Comparison of ENCODE assay signal across 27 cellular contexts in genomic region chr3:160919942-160920341, GRCh38.
DNase-seq lines count a peak whose midpoint lies in the region; ATAC-seq, FAIRE-seq and TF ChIP-seq lines count a peak whose summit lies in the region.
"Had no signal": no experiment of that assay in that cellular context is flagged by ENCODE, and none has a peak within 500 bp of the region (broad histone marks: within the 10 kb centered on the region; RNA-seq: fewer than 3 reads in every experiment).

No MANE protein-coding gene starts in this region.

- no peak overlapping the region for H4K8ac ChIP-seq in neuronal stem cell (ENCODE audit: low read depth, low read length)

- H2BK15ac ChIP-seq in neuronal stem cell (ENCODE audit: low read length) = no peak overlapping the region

- no TSS peak for BruUV-seq in HepG2 (replicated peaks; lab: Mats Ljungman, UMichigan)

- H3K9ac ChIP-seq in neuronal stem cell (ENCODE audit: low read depth, low read length, poor library complexity) (no peak overlapping the region), HepG2 (ENCODE audit: insufficient read depth, low read depth, low read length) (no peak overlapping the region)

- H2AFZ ChIP-seq in neuronal stem cell (ENCODE audit: low read length) = no peak overlapping the region
- no peak overlapping the region for H2AFZ ChIP-seq in HepG2 (ENCODE audit: low read length)

- H4K20me1 ChIP-seq in HepG2 (ENCODE audit: insufficient read depth, low read length) = no peaks in the 10 kb centered on the region

- H3K79me2 ChIP-seq in HepG2 (ENCODE audit: insufficient read depth, low read length) = no peaks in the 10 kb centered on the region

- no peaks in the 10 kb centered on the region for H3K79me1 ChIP-seq in neuronal stem cell (ENCODE audit: low read depth, low read length)

- CTCF ChIA-PET in HepG2 (lab: Yijun Ruan, JAX; ENCODE audit: low intra/inter-chr PET ratio, low total read pairs) = interaction anchor here (1.9 kb wide), 1 partner anchor 22 kb away, joined by 21 read pairs; no protein-coding TSS in a partner anchor

- H2AK5ac ChIP-seq in neuronal stem cell (ENCODE audit: low read depth, low read length) = peak overlapping the region; percentile 66

- in situ Hi-C loops in HepG2 (cut with HindIII; ENCODE audit: extremely low pct_ligation_motif_present, low pct_unique_long_range_greater_than_20kb) = loop anchor here (10.0 kb wide), 2 partner anchors 355 to 505 kb away; no protein-coding TSS in a partner anchor

- intact Hi-C loops in HepG2 (cut with micrococcal nuclease; ENCODE audit: unreplicated experiment) = loop anchor here (10.0 kb wide), 1 partner anchor 355 kb away; no protein-coding TSS in a partner anchor
- intact Hi-C loops in breast epithelium (cut with DNase I; ENCODE audit: low total_unique reads) = no loop called here

- POLR2A ChIA-PET in HepG2 (lab: Yijun Ruan, JAX) = no interaction called here

- H4K91ac ChIP-seq in neuronal stem cell (ENCODE audit: low read depth, low read length, poor library complexity) = no peak overlapping the region

- no peak for FAIRE-seq in HepG2 (lab: Jason Lieb, UNC)
- FAIRE-seq: D721Med, endothelial cell of umbilical vein, frontal cortex, G401.6 had no signal

- H3K18ac ChIP-seq in neuronal stem cell (ENCODE audit: low read length) = no peak overlapping the region

- TF ChIP-seq POLR2A in HepG2 (IDR thresholded peaks at IDR 0.05; ENCODE audit: insufficient read depth in 1 of 2, low read depth in 2 of 2, low read length in 2 of 2) (no peak), breast epithelium (IDR thresholded peaks at IDR 0.05) (no peak)

- H2BK12ac ChIP-seq in neuronal stem cell (ENCODE audit: low read length) = no peak overlapping the region

- H2BK5ac ChIP-seq in neuronal stem cell (ENCODE audit: low read length) = no peak overlapping the region

- H3K4me3 ChIP-seq in neuronal stem cell (ENCODE audit: low read length in 2 of 2) (no peak overlapping the region), HepG2 (replicated peaks in 1 of 3; ENCODE audit: insufficient read depth in 1 of 3, low read depth in 2 of 3, low read length in 3 of 3) (no peak overlapping the region), breast epithelium (no peak overlapping the region)
- H3K4me3 ChIP-seq: lung, skin epidermis had no signal

- DNase-seq in NCI-H748 (lab: John Stamatoyannopoulos, UW; ENCODE audit: unreplicated experiment) = peak; percentile 8
- DNase-seq in NCI-H748 treated with DMSO at 0.1 percent for 48 hours (lab: John Stamatoyannopoulos, UW) = no peak
- peak; percentile 40 for DNase-seq in NCI-H1092 (lab: John Stamatoyannopoulos, UW)
- peak; percentile 51 for DNase-seq in NCI-H69 (lab: John Stamatoyannopoulos, UW)
- no peak for DNase-seq in neuronal stem cell (ENCODE audit: low spot score)
- no peak for DNase-seq in NCI-H345 (lab: John Stamatoyannopoulos, UW)
- no peak for DNase-seq in HepG2 (ENCODE audit: low spot score)
- no peak for DNase-seq in breast epithelium (ENCODE audit: low spot score in 2 of 2)
- DNase-seq: activated naive CD4-positive, alpha-beta T cell treated with anti-CD3 and anti-CD28 coated beads, Interleukin-2, amount 50 U/mL, for 16 hours; amygdala; CD4-positive, alpha-beta T cell; H7; Kasumi-1; kidney glomerular epithelial cell; MV-4-11; NCI-H2081; NCI-H510A treated with DMSO at 0.1 percent for 48 hours; SHP77 treated with DMSO at 0.1 percent for 48 hours had no signal

- no peak for TF ChIP-seq RAD21 in HepG2 (CRISPR knock-in tag; IDR thresholded peaks at IDR 0.05)

- H3K4me1 ChIP-seq in neuronal stem cell (ENCODE audit: control insufficient read depth in 2 of 2, insufficient read depth in 1 of 2, low read depth in 1 of 2, low read length in 2 of 2) = peaks cover 2 to 7% of the 10 kb centered on the region in 2 donors
- H3K4me1 ChIP-seq in HepG2 (ENCODE audit: insufficient read depth, low read length) = no peaks in the 10 kb centered on the region
- no peaks in the 10 kb centered on the region for H3K4me1 ChIP-seq in breast epithelium

- TF ChIP-seq CTCF in HepG2 (CRISPR knock-in tag; IDR thresholded peaks at IDR 0.05) = no peak
- no peak for TF ChIP-seq CTCF in breast epithelium (IDR thresholded peaks at IDR 0.05)

- H3K27me3 ChIP-seq in neuronal stem cell (ENCODE audit: control insufficient read depth in 3 of 3, insufficient read depth in 3 of 3, low read depth in 1 of 3, low read length in 3 of 3) (no peaks in the 10 kb centered on the region), HepG2 (ENCODE audit: control insufficient read depth in 1 of 2, insufficient read depth in 2 of 2, low read length in 2 of 2) (no peaks in the 10 kb centered on the region), breast epithelium (no peaks in the 10 kb centered on the region)

- H3K27ac ChIP-seq in neuronal stem cell (replicated peaks; ENCODE audit: low read length) = no peak overlapping the region
- no peak overlapping the region for H3K27ac ChIP-seq in HepG2 (ENCODE audit: extremely low read length, insufficient read depth, low read length)
- no peak overlapping the region for H3K27ac ChIP-seq in breast epithelium
- H3K27ac ChIP-seq: skin epidermis had no signal

- no peak overlapping the region for H2BK120ac ChIP-seq in neuronal stem cell (ENCODE audit: low read depth, low read length)

- TF ChIP-seq EP300 in HepG2 (IDR thresholded peaks at IDR 0.05; ENCODE audit: low read depth in 2 of 2, low read length in 2 of 2) (no peak), HepG2 (CRISPR knock-in tag; IDR thresholded peaks at IDR 0.05; ENCODE audit: borderline replicate concordance) (no peak)

- no peak overlapping the region for H3K4ac ChIP-seq in neuronal stem cell (ENCODE audit: low read length)

- H3K4me2 ChIP-seq in neuronal stem cell (ENCODE audit: insufficient read depth, low read length, poor library complexity, severe bottlenecking) (no peak overlapping the region), HepG2 (ENCODE audit: low read depth, low read length) (no peak overlapping the region)

- no peak overlapping the region for H3K14ac ChIP-seq in neuronal stem cell (ENCODE audit: low read length)

- H3K36me3 ChIP-seq in neuronal stem cell (replicated peaks in 1 of 2; ENCODE audit: control insufficient read depth in 2 of 2, insufficient read depth in 2 of 2, low read length in 2 of 2) = no peaks in the 10 kb centered on the region
- H3K36me3 ChIP-seq in HepG2 (replicated peaks in 1 of 2; ENCODE audit: control insufficient read depth in 1 of 2, insufficient read depth in 2 of 2, low read length in 2 of 2) = no peaks in the 10 kb centered on the region
- H3K36me3 ChIP-seq in breast epithelium = no peaks in the 10 kb centered on the region

- no CpG with 5 or more reads among the region's 2 CpGs for WGBS in neuronal stem cell (ENCODE audit: extremely low coverage in 2 of 2, insufficient read length in 2 of 2, insufficient replicate concordance in 1 of 2), 2 donors
- WGBS in HepG2 (ENCODE audit: low lambda C conversion rate) = 21% methylated on average over 2 of the region's 2 CpGs

- no peak overlapping the region for H3K23ac ChIP-seq in neuronal stem cell (ENCODE audit: low read depth, low read length, poor library complexity)

- ATAC-seq in HepG2 = no peak
- ATAC-seq: activated T-helper 17 cell treated with anti-CD3 and anti-CD28 coated beads, Interleukin-2, amount 50 U/mL, for 72 hours; natural killer cell treated with Interleukin-12 subunit alpha and Interleukin-12 subunit beta and Interleukin-15 and Interleukin-18, amount 100 ng/mL, for 72 hours; stimulated activated memory B cell treated with anti-CD40 and anti-IgM and Interleukin-4, amounts not matched to agents 10 μg/mL and 1 μg/mL and 100 μg/mL, for 72 hours had no signal

- H3K9me3 ChIP-seq in neuronal stem cell (replicated peaks in 1 of 2; ENCODE audit: control insufficient read depth in 2 of 2, insufficient read depth in 1 of 2, low read depth in 1 of 2, low read length in 2 of 2) = no peaks in the 10 kb centered on the region
- no peaks in the 10 kb centered on the region for H3K9me3 ChIP-seq in HepG2 (ENCODE audit: low read length)
- H3K9me3 ChIP-seq in breast epithelium = no peaks in the 10 kb centered on the region

TF ChIP-seq in HepG2, 621 proteins besides CTCF, POLR2A, EP300 and RAD21 (continues in another document):
- TF ChIP-seq FOSL2 (CRISPR knock-in tag; IDR thresholded peaks at IDR 0.05) = no peak
- no peak for TF ChIP-seq HNF1B (CRISPR knock-in tag; IDR thresholded peaks at IDR 0.05)
- TF ChIP-seq, protein P1, sequence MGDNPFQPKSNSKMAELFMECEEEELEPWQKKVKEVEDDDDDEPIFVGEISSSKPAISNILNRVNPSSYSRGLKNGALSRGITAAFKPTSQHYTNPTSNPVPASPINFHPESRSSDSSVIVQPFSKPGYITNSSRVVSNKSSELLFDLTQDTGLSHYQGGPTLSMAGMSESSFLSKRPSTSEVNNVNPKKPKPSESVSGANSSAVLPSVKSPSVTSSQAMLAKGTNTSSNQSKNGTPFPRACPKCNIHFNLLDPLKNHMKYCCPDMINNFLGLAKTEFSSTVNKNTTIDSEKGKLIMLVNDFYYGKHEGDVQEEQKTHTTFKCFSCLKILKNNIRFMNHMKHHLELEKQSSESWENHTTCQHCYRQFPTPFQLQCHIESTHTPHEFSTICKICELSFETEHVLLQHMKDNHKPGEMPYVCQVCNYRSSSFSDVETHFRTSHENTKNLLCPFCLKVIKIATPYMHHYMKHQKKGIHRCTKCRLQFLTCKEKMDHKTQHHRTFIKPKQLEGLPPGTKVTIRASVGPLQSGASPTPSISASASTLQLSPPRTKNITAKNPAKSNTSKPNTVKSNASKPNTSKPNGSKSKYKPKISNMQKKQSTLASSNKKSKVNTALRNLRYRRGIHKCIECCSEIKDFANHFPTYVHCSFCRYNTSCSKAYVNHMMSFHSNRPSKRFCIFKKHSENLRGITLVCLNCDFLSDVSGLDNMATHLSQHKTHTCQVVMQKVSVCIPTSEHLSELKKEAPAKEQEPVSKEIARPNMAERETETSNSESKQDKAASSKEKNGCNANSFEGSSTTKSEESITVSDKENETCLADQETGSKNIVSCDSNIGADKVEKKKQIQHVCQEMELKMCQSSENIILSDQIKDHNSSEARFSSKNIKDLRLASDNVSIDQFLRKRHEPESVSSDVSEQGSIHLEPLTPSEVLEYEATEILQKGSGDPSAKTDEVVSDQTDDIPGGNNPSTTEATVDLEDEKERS (CRISPR knock-in tag; IDR thresholded peaks at IDR 0.05) = no peak
- no peak for TF ChIP-seq RNF2 (conservative IDR thresholded peaks at IDR 0.05; ENCODE audit: low read depth)
- TF ChIP-seq JUND (CRISPR knock-in tag; IDR thresholded peaks at IDR 0.05) = no peak

Comparison
In these comparisons a context has a peak if more than half of its experiments do, and no peak if none do; other contexts are left out.
1. DNase-seq: peak in NCI-H748 (single experiment), NCI-H1092 (single experiment) and NCI-H69 (single experiment); none in NCI-H748 treated with DMSO at 0.1 percent for 48 hours (single experiment), neuronal stem cell (single experiment), NCI-H345 (single experiment), HepG2 (single experiment) and breast epithelium (0 of 2).